20 cellular contexts compared by ENCODE assay signal in genomic region chr22:38744981-38745380, GRCh38. TPM values are rescaled to one million over a fixed set of nuclear protein-coding genes. Genes with fewer than 3 reads are reported as not detected.
A peak's percentile ranks its signal among the peaks of the same experiment; 100 is the strongest.
DNase-seq lines count a peak whose midpoint lies in the region; ATAC-seq, FAIRE-seq and TF ChIP-seq lines count a peak whose summit lies in the region.
"Had no signal": no experiment of that assay in that cellular context is flagged by ENCODE, and none has a peak within 500 bp of the region (broad histone marks: within the 10 kb centered on the region; RNA-seq: fewer than 3 reads in every experiment).

No MANE protein-coding gene starts in this region.

- no peak for FAIRE-seq in HepG2 (lab: Jason Lieb, UNC)
- FAIRE-seq: TTC549 had no signal

- 0 out of 2 replicates have a peak overlapping the region, but pooled peaks have one; percentile 24 for H3K9ac ChIP-seq in HepG2 (ENCODE audit: insufficient read depth, low read depth, low read length)

- no peak for ATAC-seq in stimulated activated naive CD8-positive, alpha-beta T cell treated with anti-CD3 and anti-CD28 coated beads, Interleukin-15, amount 100 ng/mL, for 72 hours
- ATAC-seq in stimulated activated naive CD8-positive, alpha-beta T cell treated with anti-CD3 and anti-CD28 coated beads, Interleukin-15, Interleukin-2, amounts not matched to agents 100 U/mL and 50 U/mL, for 24 hours, result no peak
- ATAC-seq in activated T-helper 17 cell treated with anti-CD3 and anti-CD28 coated beads, Interleukin-2, amount 50 U/mL, for 72 hours (replicated peaks), result no peak
- ATAC-seq in HepG2 (peak; percentile 11; the same call in 2 of the 3 replicates), GM18511 (IDR thresholded peaks at IDR 0.05; ENCODE audit: unreplicated experiment) (no peak)
- ATAC-seq: esophagus mucosa, heart left ventricle, sciatic nerve had no signal

- 94% methylated on average over 3 of the region's 6 CpGs for WGBS in HepG2 (ENCODE audit: low lambda C conversion rate)
- WGBS in stomach, 5 donors, result 73 to 92% (median 89%) methylated on average over 6 of the region's 6 CpGs

- peak overlapping the region; percentile 57 to 78 for H3K27ac Mint-ChIP-seq in stimulated activated naive CD8-positive, alpha-beta T cell treated with anti-CD3 and anti-CD28 coated beads, Interleukin-15, amount 100 ng/mL, for 72 hours
- H3K27ac Mint-ChIP-seq in activated T-helper 17 cell treated with anti-CD3 and anti-CD28 coated beads, Interleukin-2, amount 50 U/mL, for 72 hours, result peak overlapping the region; percentile 36
- H3K27ac Mint-ChIP-seq: dendritic cell treated with granulocyte-macrophage colony-stimulating factor and Interleukin-4, amounts not matched to agents 40 ng/mL and 50 ng/mL, for 4 days had no signal

- H3K4me2 ChIP-seq in HepG2 (ENCODE audit: low read depth, low read length), result no peak overlapping the region

- peaks cover 100% of the 10 kb centered on the region for H3K36me3 Mint-ChIP-seq in activated T-helper 17 cell treated with anti-CD3 and anti-CD28 coated beads, Interleukin-2, amount 50 U/mL, for 72 hours (ENCODE audit: low read depth)

- peaks cover 61% of the 10 kb centered on the region for H3K4me1 Mint-ChIP-seq in stimulated activated naive CD8-positive, alpha-beta T cell treated with anti-CD3 and anti-CD28 coated beads, Interleukin-15, amount 100 ng/mL, for 72 hours
- no peaks in the 10 kb centered on the region for H3K4me1 Mint-ChIP-seq in activated T-helper 17 cell treated with anti-CD3 and anti-CD28 coated beads, Interleukin-2, amount 50 U/mL, for 72 hours
- H3K4me1 Mint-ChIP-seq: H9 had no signal

- H3K4me3 ChIP-seq in HepG2 (replicated peaks in 1 of 3; ENCODE audit: insufficient read depth in 1 of 3, low read depth in 2 of 3, low read length in 3 of 3) (no peak overlapping the region), stomach (no peak overlapping the region)
- H3K4me3 ChIP-seq: heart left ventricle, SK-N-MC, thoracic aorta had no signal

- H3K27me3 ChIP-seq in HepG2 (ENCODE audit: control insufficient read depth in 1 of 2, insufficient read depth in 2 of 2, low read length in 2 of 2), result no peaks in the 10 kb centered on the region
- no peaks in the 10 kb centered on the region for H3K27me3 ChIP-seq in stomach
- H3K27me3 ChIP-seq: heart left ventricle had no signal

- no peak for DNase-seq in stimulated activated naive CD8-positive, alpha-beta T cell treated with anti-CD3 and anti-CD28 coated beads, Interleukin-15, amount 100 ng/mL, for 72 hours
- DNase-seq in stimulated activated naive CD8-positive, alpha-beta T cell treated with anti-CD3 and anti-CD28 coated beads, Interleukin-15, Interleukin-2, amounts not matched to agents 100 U/mL and 50 U/mL, for 24 hours, result no peak
- no peak for DNase-seq in HepG2 (ENCODE audit: low spot score)
- DNase-seq in stomach, result no peak
- DNase-seq in activated CD8-positive, alpha-beta memory T cell treated with anti-CD3 and anti-CD28 coated beads for 24 hours, result no peak
- DNase-seq in NCI-H2029 treated with DMSO at 0.1 percent for 48 hours (lab: John Stamatoyannopoulos, UW), result no peak
- DNase-seq: DMS 273 treated with DMSO at 0.1 percent for 48 hours, H9, mesenchymal stem cell, NCI-H1694 treated with DMSO at 0.1 percent for 48 hours, NCI-H510A had no signal

- H3K79me2 ChIP-seq in HepG2 (ENCODE audit: insufficient read depth, low read length), result no peaks in the 10 kb centered on the region

- no peak for TF ChIP-seq POLR2A in HepG2 (IDR thresholded peaks at IDR 0.05; ENCODE audit: insufficient read depth in 1 of 2, low read depth in 2 of 2, low read length in 2 of 2)
- no peak for TF ChIP-seq POLR2A in stomach (IDR thresholded peaks at IDR 0.05)

- BruUV-seq in HepG2 (replicated peaks; lab: Mats Ljungman, UMichigan), result no TSS peak

- intact Hi-C loops in HepG2 (cut with micrococcal nuclease; ENCODE audit: unreplicated experiment) (no loop called here), stomach (cut with DNase I; ENCODE audit: low total_unique reads) (no loop called here)

- peaks cover 36 to 69% of the 10 kb centered on the region in 2 experiments for H3K36me3 ChIP-seq in HepG2 (replicated peaks in 1 of 2; ENCODE audit: control insufficient read depth in 1 of 2, insufficient read depth in 2 of 2, low read length in 2 of 2)
- H3K36me3 ChIP-seq in stomach, result peaks cover 96 to 100% (median 100%) of the 10 kb centered on the region in 4 donors

- H3K27ac ChIP-seq in HepG2 (ENCODE audit: extremely low read length, insufficient read depth, low read length) (peak overlapping the region; percentile 56), stomach (no peak overlapping the region)
- H3K27ac ChIP-seq: heart left ventricle, SK-N-MC had no signal

- no peaks in the 10 kb centered on the region for H3K9me3 Mint-ChIP-seq in stimulated activated naive CD8-positive, alpha-beta T cell treated with anti-CD3 and anti-CD28 coated beads, Interleukin-15, amount 100 ng/mL, for 72 hours
- no peaks in the 10 kb centered on the region for H3K9me3 Mint-ChIP-seq in activated T-helper 17 cell treated with anti-CD3 and anti-CD28 coated beads, Interleukin-2, amount 50 U/mL, for 72 hours
- H3K9me3 Mint-ChIP-seq: dendritic cell treated with granulocyte-macrophage colony-stimulating factor and Interleukin-4, amounts not matched to agents 40 ng/mL and 50 ng/mL, for 4 days; H9 had no signal

- H2AFZ ChIP-seq in HepG2 (ENCODE audit: low read length), result no peak overlapping the region

- H3K4me3 Mint-ChIP-seq in stimulated activated naive CD8-positive, alpha-beta T cell treated with anti-CD3 and anti-CD28 coated beads, Interleukin-15, amount 100 ng/mL, for 72 hours, result no peak overlapping the region
- no peak overlapping the region for H3K4me3 Mint-ChIP-seq in activated T-helper 17 cell treated with anti-CD3 and anti-CD28 coated beads, Interleukin-2, amount 50 U/mL, for 72 hours
- H3K4me3 Mint-ChIP-seq: dendritic cell treated with granulocyte-macrophage colony-stimulating factor and Interleukin-4, amounts not matched to agents 40 ng/mL and 50 ng/mL, for 4 days; H9 had no signal

- H4K20me1 ChIP-seq in HepG2 (ENCODE audit: insufficient read depth, low read length), result no peaks in the 10 kb centered on the region

- H3K4me1 ChIP-seq in HepG2 (ENCODE audit: insufficient read depth, low read length) (peaks cover 47% of the 10 kb centered on the region), stomach (no peaks in the 10 kb centered on the region)
- H3K4me1 ChIP-seq: heart left ventricle had no signal

- no peak for TF ChIP-seq CTCF in HepG2 (CRISPR knock-in tag; IDR thresholded peaks at IDR 0.05)
- TF ChIP-seq CTCF in stomach (IDR thresholded peaks at IDR 0.05), result no peak

- H3K9me3 ChIP-seq in HepG2 (ENCODE audit: low read length) (no peaks in the 10 kb centered on the region), stomach (no peaks in the 10 kb centered on the region)
- H3K9me3 ChIP-seq: heart left ventricle, thoracic aorta had no signal

- CTCF ChIA-PET in HepG2 (lab: Yijun Ruan, JAX; ENCODE audit: low intra/inter-chr PET ratio, low total read pairs), result no interaction called here

- POLR2A ChIA-PET in HepG2 (lab: Yijun Ruan, JAX), result interaction anchor here (0.9 to 3.7 kb wide), 2 partner anchors 12 to 39 kb away, joined by 4 to 22 read pairs; partner anchors contain the start of gene GTPBP1

- H3K27me3 Mint-ChIP-seq in stimulated activated naive CD8-positive, alpha-beta T cell treated with anti-CD3 and anti-CD28 coated beads, Interleukin-15, amount 100 ng/mL, for 72 hours, result no peaks in the 10 kb centered on the region
- H3K27me3 Mint-ChIP-seq in activated T-helper 17 cell treated with anti-CD3 and anti-CD28 coated beads, Interleukin-2, amount 50 U/mL, for 72 hours, result no peaks in the 10 kb centered on the region
- H3K27me3 Mint-ChIP-seq: dendritic cell treated with granulocyte-macrophage colony-stimulating factor and Interleukin-4, amounts not matched to agents 40 ng/mL and 50 ng/mL, for 4 days had no signal

- TF ChIP-seq EP300 in HepG2 (IDR thresholded peaks at IDR 0.05; ENCODE audit: low read depth in 2 of 2, low read length in 2 of 2) (no peak), HepG2 (CRISPR knock-in tag; IDR thresholded peaks at IDR 0.05; ENCODE audit: borderline replicate concordance) (no peak), stomach (IDR thresholded peaks at IDR 0.05) (no peak)

- no peak for TF ChIP-seq RAD21 in HepG2 (CRISPR knock-in tag; IDR thresholded peaks at IDR 0.05)

- in situ Hi-C loops in HepG2 (cut with HindIII; ENCODE audit: extremely low pct_ligation_motif_present, low pct_unique_long_range_greater_than_20kb), result no loop called here

RNA-seq across cellular contexts. Expression of gene SUN2, which starts 10.8 kb away (rescaled TPM):
- total RNA-seq in activated T-helper 17 cell treated with anti-CD3 and anti-CD28 coated beads, Interleukin-2, amount 50 U/mL, for 72 hours, result 100 to 1,000 TPM; 193 to 216 TPM
- total RNA-seq in HepG2 (2016; rRNA removed; fragmentation: Illumina TruSeq; extraction: Trizol) (18.2 and 45.6 TPM in 2 replicates), stomach (100 to 1,000 TPM; 108 to 387 (median 142) TPM)
- 7.7 and 8.7 TPM in 2 replicates for total RNA-seq in HepG2 (2016; cell fraction: cytosol; rRNA removed; fragmentation: Illumina TruSeq; extraction: Trizol; ENCODE audit: low read depth)
- total RNA-seq in HepG2 (2016; cell fraction: insoluble cytoplasmic fraction; rRNA removed; fragmentation: Illumina TruSeq; extraction: Trizol), result 15.8 and 46.5 TPM in 2 replicates
- total RNA-seq in HepG2 (2016; cell fraction: membrane; rRNA removed; fragmentation: Illumina TruSeq; extraction: Trizol), result 8.0 and 10.1 TPM in 2 replicates
- total RNA-seq in HepG2 (2016; cell fraction: nucleus; rRNA removed; fragmentation: Illumina TruSeq; extraction: Trizol), result 45.0 and 55.0 TPM in 2 replicates
- polyA plus RNA-seq in HepG2 (2011; rRNA removed) (56.6 and 94.4 TPM in 2 replicates), stomach (10 to 100 TPM; 25.3 to 51.8 (median 26.4) TPM)
- polyA plus RNA-seq in HepG2 (2011; cell fraction: cytosol; rRNA removed), result 56.4 and 70.2 TPM in 2 replicates
- polyA plus RNA-seq in HepG2 (2011; cell fraction: nucleus; rRNA removed), result 131 and 136 TPM in 2 replicates
- polyA plus RNA-seq in HepG2 (2012), result 54.3 and 62.5 TPM in 2 replicates
- 1.7 and 2.0 TPM in 2 replicates for polyA plus RNA-seq in HepG2 (2016; cell fraction: cytosol; fragmentation: Illumina TruSeq; extraction: Trizol; ENCODE audit: low read depth)
- 13.1 and 15.6 TPM in 2 replicates for polyA plus RNA-seq in HepG2 (2016; cell fraction: insoluble cytoplasmic fraction; fragmentation: Illumina TruSeq; extraction: Trizol; ENCODE audit: low read depth)
- polyA plus RNA-seq in HepG2 (2016; cell fraction: membrane; fragmentation: Illumina TruSeq; extraction: Trizol; ENCODE audit: low read depth), result 2.6 and 3.3 TPM in 2 replicates
- 64.6 and 66.8 TPM in 2 replicates for polyA plus RNA-seq in HepG2 (2016; cell fraction: nucleus; fragmentation: Illumina TruSeq; extraction: Trizol; ENCODE audit: insufficient read depth, low read depth)
- polyA minus RNA-seq in HepG2 (2011; rRNA and poly(A)+ RNA removed; ENCODE audit: low replicate concordance), result 70.8 and 210 TPM in 2 replicates
- 64.5 and 71.6 TPM in 2 replicates for polyA minus RNA-seq in HepG2 (2011; cell fraction: cytosol; rRNA and poly(A)+ RNA removed)
- polyA minus RNA-seq in HepG2 (2011; cell fraction: nucleus; rRNA and poly(A)+ RNA removed), result 46.5 and 51.3 TPM in 2 replicates

RNA-seq across cellular contexts. Expression of gene GTPBP1, which starts 39.2 kb away (rescaled TPM):
- total RNA-seq in activated T-helper 17 cell treated with anti-CD3 and anti-CD28 coated beads, Interleukin-2, amount 50 U/mL, for 72 hours, result 10 to 100 TPM; 70.6 to 92.3 TPM
- total RNA-seq in HepG2 (2016; rRNA removed; fragmentation: Illumina TruSeq; extraction: Trizol), result 22.3 and 24.6 TPM in 2 replicates
- 9.4 and 11.9 TPM in 2 replicates for total RNA-seq in HepG2 (2016; cell fraction: cytosol; rRNA removed; fragmentation: Illumina TruSeq; extraction: Trizol; ENCODE audit: low read depth)
- total RNA-seq in HepG2 (2016; cell fraction: insoluble cytoplasmic fraction; rRNA removed; fragmentation: Illumina TruSeq; extraction: Trizol), result 22.2 and 23.5 TPM in 2 replicates
- total RNA-seq in HepG2 (2016; cell fraction: membrane; rRNA removed; fragmentation: Illumina TruSeq; extraction: Trizol), result 10.5 and 13.9 TPM in 2 replicates
- total RNA-seq in HepG2 (2016; cell fraction: nucleus; rRNA removed; fragmentation: Illumina TruSeq; extraction: Trizol), result 28.5 and 30.6 TPM in 2 replicates
- polyA plus RNA-seq in HepG2 (2011; rRNA removed), result 27.0 and 34.6 TPM in 2 replicates
- 12.2 TPM in 2 replicates for polyA plus RNA-seq in HepG2 (2011; cell fraction: cytosol; rRNA removed)
- 95.6 and 97.7 TPM in 2 replicates for polyA plus RNA-seq in HepG2 (2011; cell fraction: nucleus; rRNA removed)
- 27.1 and 32.6 TPM in 2 replicates for polyA plus RNA-seq in HepG2 (2012)
- polyA plus RNA-seq in HepG2 (2016; cell fraction: cytosol; fragmentation: Illumina TruSeq; extraction: Trizol; ENCODE audit: low read depth), result 1.9 and 2.1 TPM in 2 replicates
- 11.2 and 13.8 TPM in 2 replicates for polyA plus RNA-seq in HepG2 (2016; cell fraction: insoluble cytoplasmic fraction; fragmentation: Illumina TruSeq; extraction: Trizol; ENCODE audit: low read depth)
- 4.8 and 5.6 TPM in 2 replicates for polyA plus RNA-seq in HepG2 (2016; cell fraction: membrane; fragmentation: Illumina TruSeq; extraction: Trizol; ENCODE audit: low read depth)
- polyA plus RNA-seq in HepG2 (2016; cell fraction: nucleus; fragmentation: Illumina TruSeq; extraction: Trizol; ENCODE audit: insufficient read depth, low read depth), result 23.2 and 23.4 TPM in 2 replicates
- 58.7 and 59.1 TPM in 2 replicates for polyA minus RNA-seq in HepG2 (2011; rRNA and poly(A)+ RNA removed; ENCODE audit: low replicate concordance)
- polyA minus RNA-seq in HepG2 (2011; cell fraction: cytosol; rRNA and poly(A)+ RNA removed), result 15.1 and 17.8 TPM in 2 replicates
- 81.0 and 88.9 TPM in 2 replicates for polyA minus RNA-seq in HepG2 (2011; cell fraction: nucleus; rRNA and poly(A)+ RNA removed)
- total RNA-seq in stomach, result 100 to 1,000 TPM in 1 of 5 donors, 10 to 100 TPM in 4; 23.8 to 199 (median 41.6) TPM
- polyA plus RNA-seq in stomach, result 10 to 100 TPM in 2 of 3 donors, 1 to 10 TPM in 1; 9.2 to 18.6 (median 11.0) TPM

RNA-seq across cellular contexts. Expression of gene JOSD1, which starts 44.2 kb away (rescaled TPM):
- 100 to 1,000 TPM in 1 of 2 donors, 10 to 100 TPM in 1; 80.1 to 104 TPM for total RNA-seq in activated T-helper 17 cell treated with anti-CD3 and anti-CD28 coated beads, Interleukin-2, amount 50 U/mL, for 72 hours
- total RNA-seq in HepG2 (2016; rRNA removed; fragmentation: Illumina TruSeq; extraction: Trizol) (30.6 and 31.7 TPM in 2 replicates), stomach (10 to 100 TPM; 21.0 to 66.1 (median 35.7) TPM)
- 8.1 and 9.2 TPM in 2 replicates for total RNA-seq in HepG2 (2016; cell fraction: cytosol; rRNA removed; fragmentation: Illumina TruSeq; extraction: Trizol; ENCODE audit: low read depth)
- 26.6 and 29.1 TPM in 2 replicates for total RNA-seq in HepG2 (2016; cell fraction: insoluble cytoplasmic fraction; rRNA removed; fragmentation: Illumina TruSeq; extraction: Trizol)
- 33.4 and 36.1 TPM in 2 replicates for total RNA-seq in HepG2 (2016; cell fraction: membrane; rRNA removed; fragmentation: Illumina TruSeq; extraction: Trizol)
- 17.6 and 22.7 TPM in 2 replicates for total RNA-seq in HepG2 (2016; cell fraction: nucleus; rRNA removed; fragmentation: Illumina TruSeq; extraction: Trizol)
- polyA plus RNA-seq in HepG2 (2011; rRNA removed) (38.4 and 44.5 TPM in 2 replicates), stomach (10 to 100 TPM; 17.9 to 45.1 (median 20.8) TPM)
- polyA plus RNA-seq in HepG2 (2011; cell fraction: cytosol; rRNA removed), result 39.7 and 45.2 TPM in 2 replicates
- polyA plus RNA-seq in HepG2 (2011; cell fraction: nucleus; rRNA removed), result 36.9 and 44.6 TPM in 2 replicates
- polyA plus RNA-seq in HepG2 (2012), result 28.7 and 33.3 TPM in 2 replicates
- polyA plus RNA-seq in HepG2 (2016; cell fraction: cytosol; fragmentation: Illumina TruSeq; extraction: Trizol; ENCODE audit: low read depth), result 7.4 and 8.3 TPM in 2 replicates
- polyA plus RNA-seq in HepG2 (2016; cell fraction: insoluble cytoplasmic fraction; fragmentation: Illumina TruSeq; extraction: Trizol; ENCODE audit: low read depth), result 28.7 and 31.1 TPM in 2 replicates
- polyA plus RNA-seq in HepG2 (2016; cell fraction: membrane; fragmentation: Illumina TruSeq; extraction: Trizol; ENCODE audit: low read depth), result 21.8 and 25.8 TPM in 2 replicates
- polyA plus RNA-seq in HepG2 (2016; cell fraction: nucleus; fragmentation: Illumina TruSeq; extraction: Trizol; ENCODE audit: insufficient read depth, low read depth), result 40.7 and 49.6 TPM in 2 replicates
- polyA minus RNA-seq in HepG2 (2011; rRNA and poly(A)+ RNA removed; ENCODE audit: low replicate concordance), result 51.9 and 81.6 TPM in 2 replicates
- 20.5 and 24.2 TPM in 2 replicates for polyA minus RNA-seq in HepG2 (2011; cell fraction: cytosol; rRNA and poly(A)+ RNA removed)
- 25.5 and 25.6 TPM in 2 replicates for polyA minus RNA-seq in HepG2 (2011; cell fraction: nucleus; rRNA and poly(A)+ RNA removed)

RNA-seq across cellular contexts. Expression of gene DNAL4, which starts 49.0 kb away (rescaled TPM):
- total RNA-seq in activated T-helper 17 cell treated with anti-CD3 and anti-CD28 coated beads, Interleukin-2, amount 50 U/mL, for 72 hours, result 1 to 10 TPM; 5.0 to 5.2 TPM
- total RNA-seq in HepG2 (2016; rRNA removed; fragmentation: Illumina TruSeq; extraction: Trizol) (8.0 and 8.8 TPM in 2 replicates), stomach (10 to 100 TPM in 4 of 5 donors, under 1 TPM in 1; 0.58 to 33.0 (median 11.2) TPM)
- total RNA-seq in HepG2 (2016; cell fraction: cytosol; rRNA removed; fragmentation: Illumina TruSeq; extraction: Trizol; ENCODE audit: low read depth), result 8.4 and 10.6 TPM in 2 replicates
- 7.8 and 8.3 TPM in 2 replicates for total RNA-seq in HepG2 (2016; cell fraction: insoluble cytoplasmic fraction; rRNA removed; fragmentation: Illumina TruSeq; extraction: Trizol)
- 15.9 and 18.1 TPM in 2 replicates for total RNA-seq in HepG2 (2016; cell fraction: membrane; rRNA removed; fragmentation: Illumina TruSeq; extraction: Trizol)
- total RNA-seq in HepG2 (2016; cell fraction: nucleus; rRNA removed; fragmentation: Illumina TruSeq; extraction: Trizol), result 3.2 and 3.8 TPM in 2 replicates
- polyA plus RNA-seq in HepG2 (2011; rRNA removed) (9.0 and 10.7 TPM in 2 replicates), stomach (10 to 100 TPM; 15.9 to 22.5 (median 21.4) TPM)
- polyA plus RNA-seq in HepG2 (2011; cell fraction: cytosol; rRNA removed), result 11.6 and 14.0 TPM in 2 replicates
- polyA plus RNA-seq in HepG2 (2011; cell fraction: nucleus; rRNA removed), result 6.6 and 8.0 TPM in 2 replicates
- 4.6 and 5.9 TPM in 2 replicates for polyA plus RNA-seq in HepG2 (2012)
- 10.5 and 11.9 TPM in 2 replicates for polyA plus RNA-seq in HepG2 (2016; cell fraction: cytosol; fragmentation: Illumina TruSeq; extraction: Trizol; ENCODE audit: low read depth)
- polyA plus RNA-seq in HepG2 (2016; cell fraction: insoluble cytoplasmic fraction; fragmentation: Illumina TruSeq; extraction: Trizol; ENCODE audit: low read depth), result 7.7 and 9.2 TPM in 2 replicates
- polyA plus RNA-seq in HepG2 (2016; cell fraction: membrane; fragmentation: Illumina TruSeq; extraction: Trizol; ENCODE audit: low read depth), result 13.7 and 14.4 TPM in 2 replicates
- 5.5 and 8.1 TPM in 2 replicates for polyA plus RNA-seq in HepG2 (2016; cell fraction: nucleus; fragmentation: Illumina TruSeq; extraction: Trizol; ENCODE audit: insufficient read depth, low read depth)
- 6.9 and 10.7 TPM in 2 replicates for polyA minus RNA-seq in HepG2 (2011; rRNA and poly(A)+ RNA removed; ENCODE audit: low replicate concordance)
- 1.5 and 2.4 TPM in 2 replicates for polyA minus RNA-seq in HepG2 (2011; cell fraction: cytosol; rRNA and poly(A)+ RNA removed)
- polyA minus RNA-seq in HepG2 (2011; cell fraction: nucleus; rRNA and poly(A)+ RNA removed), result 1.0 and 1.5 TPM in 2 replicates
